19 cellular contexts compared by ENCODE assay signal in genomic region chr1:37570528-37571334, GRCh38.
"Had no signal": no experiment of that assay in that cellular context is flagged by ENCODE, and none has a peak within 500 bp of the region (broad histone marks: within the 10 kb centered on the region; RNA-seq: fewer than 3 reads in every experiment).

No MANE protein-coding gene starts in this region.

- H3K27ac Mint-ChIP-seq: nephron, progenitor cell of endocrine pancreas, type B pancreatic cell had no signal

- H3K4me1 Mint-ChIP-seq: central memory CD8-positive, alpha-beta T cell; nephron had no signal

- DNase-seq: activated CD4-positive, CD25-positive, alpha-beta regulatory T cell; activated gamma-delta T cell; anterior cingulate cortex; brain microvascular endothelial cell; cortex of kidney; effector CD4-positive, alpha-beta T cell; foreskin melanocyte; left ventricle myocardium superior; mesenchymal stem cell; nucleus accumbens; stimulated activated CD4-positive, alpha-beta T cell treated with anti-CD3 and anti-CD28 coated beads, Interleukin-15, amount 100 ng/mL, for 24 hours; stimulated activated CD4-positive, alpha-beta T cell treated with anti-CD3 and anti-CD28 coated beads, Interleukin-4, amount 100 ng/mL, for 1 hour; stimulated activated naive CD4-positive, alpha-beta T cell treated with Interleukin-2 at 50 U/mL for 16 hours had no signal

- H3K9me3 ChIP-seq: right atrium auricular region had no signal

- H3K4me3 ChIP-seq: right atrium auricular region, skin epidermis had no signal

- H3K4me1 ChIP-seq: right atrium auricular region had no signal

- H3K9me3 Mint-ChIP-seq: central memory CD8-positive, alpha-beta T cell; nephron; type B pancreatic cell had no signal

- H3K27me3 Mint-ChIP-seq: central memory CD8-positive, alpha-beta T cell; progenitor cell of endocrine pancreas; type B pancreatic cell had no signal

- H3K27ac ChIP-seq: brain microvascular endothelial cell, right atrium auricular region, skin epidermis had no signal

- H3K4me3 Mint-ChIP-seq: central memory CD8-positive, alpha-beta T cell; nephron; type B pancreatic cell had no signal

- ATAC-seq: left ventricle myocardium superior had no signal

- H3K27me3 ChIP-seq: brain microvascular endothelial cell, right atrium auricular region had no signal
